In the genomic region with DNA sequence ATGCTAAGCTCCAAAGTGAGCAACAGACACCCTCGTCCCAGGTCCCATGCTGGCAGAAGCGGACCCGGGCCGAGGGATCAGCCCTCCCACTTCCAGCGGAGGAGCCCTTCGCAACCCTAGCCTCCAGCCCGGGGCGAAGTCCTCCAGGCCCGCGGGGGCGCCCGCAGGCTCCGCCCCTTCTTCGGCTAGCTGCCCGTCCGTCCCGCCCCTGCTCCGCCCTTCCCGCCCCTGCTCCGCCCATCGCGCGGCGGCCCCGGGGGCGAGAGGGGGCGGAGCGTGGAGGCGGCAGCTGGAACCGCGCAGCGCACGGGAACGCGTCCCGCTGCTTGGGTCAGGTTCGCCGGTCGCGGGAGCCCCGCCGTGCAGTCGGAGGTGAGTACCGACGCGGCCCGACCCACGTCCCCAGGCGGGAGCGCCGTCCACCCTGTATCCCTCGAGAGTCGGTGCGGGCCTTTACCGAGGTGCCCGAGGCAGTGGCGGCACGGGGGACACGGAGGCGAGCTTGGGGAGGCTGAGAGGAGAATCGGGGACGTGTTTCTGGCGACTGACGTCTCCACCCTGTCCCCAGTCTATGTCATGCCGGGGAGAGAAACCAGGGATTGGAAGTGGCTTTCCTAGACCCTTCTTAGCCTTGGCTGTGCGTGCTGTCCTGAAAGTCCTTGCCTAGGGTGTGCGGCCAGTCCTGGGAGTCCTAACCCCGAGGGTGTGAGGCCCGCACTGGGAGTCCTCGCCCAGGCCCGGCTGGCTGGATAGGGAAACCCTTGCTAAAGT, we compare ENCODE assay signal across 8 cellular contexts. TPM values are rescaled to one million over a fixed set of nuclear protein-coding genes. Genes with fewer than 3 reads are reported as not detected.
A peak's percentile ranks its signal among the peaks of the same experiment; 100 is the strongest.
DNase-seq lines count a peak whose midpoint lies in the region; ATAC-seq, FAIRE-seq and TF ChIP-seq lines count a peak whose summit lies in the region.

Gene ACO1 (plus strand): TSS at position 280 of the 771 bp plus-strand sequence. CDS start 20,864 bp downstream, outside the sequence.

- POLR2A ChIA-PET in activated B cell treated with CpG ODN at 0.5 μM for 24 hours (lab: Charles Lee): interaction anchor here (0.5 to 3.7 kb wide), 8 partner anchors 16 to 843 kb away, joined by 3 to 19 read pairs (median 5); partner anchors contain the start of genes NDUFB6, RIGI, SMIM27 and TOPORS

- 0 to 4% (median 1%) methylated on average over 25 to 71 of the region's 71 CpGs for WGBS in spleen, 5 donors

- no peaks in the 10 kb centered on the region for H3K9me3 Mint-ChIP-seq in activated B cell treated with CpG ODN at 0.5 μM for 24 hours

- H3K36me3 ChIP-seq in bronchial epithelial cell (ENCODE audit: control insufficient read depth, insufficient read depth, low read length): no peaks in the 10 kb centered on the region
- no peaks in the 10 kb centered on the region for H3K36me3 ChIP-seq in spleen

- FAIRE-seq in bronchial epithelial cell (lab: Jason Lieb, UNC): no peak

- H3K27me3 ChIP-seq in bronchial epithelial cell (ENCODE audit: control insufficient read depth, insufficient read depth, low read length): no peaks in the 10 kb centered on the region
- peaks cover 0 to 29% (median 0%) of the 10 kb centered on the region in 7 donors for H3K27me3 ChIP-seq in spleen (replicated peaks in 1 of 7)

- H3K4me1 Mint-ChIP-seq in activated B cell treated with CpG ODN at 0.5 μM for 24 hours: peaks cover 11% of the 10 kb centered on the region

- TF ChIP-seq CTCF in activated B cell treated with CpG ODN at 0.5 μM for 24 hours (IDR thresholded peaks at IDR 0.05) (no peak), bronchial epithelial cell (IDR thresholded peaks at IDR 0.05; ENCODE audit: insufficient read depth, low read length, severe bottlenecking) (no peak), spleen (IDR thresholded peaks at IDR 0.05 in 8 of 11, conservative IDR thresholded peaks at IDR 0.05 in 3 of 11) (peak in 4 of 11 experiments; percentile 18 to 39 (median 22))

- peak within 1 kb of the TSS; percentile 89 for H3K4me3 ChIP-seq in bronchial epithelial cell (ENCODE audit: low read depth, low read length)
- H3K4me3 ChIP-seq in spleen: peak within 1 kb of the TSS; percentile 67 to 95 (median 80)

- no peaks in the 10 kb centered on the region for H3K9me3 ChIP-seq in spleen

- no peaks in the 10 kb centered on the region for H3K36me3 Mint-ChIP-seq in activated B cell treated with CpG ODN at 0.5 μM for 24 hours (ENCODE audit: low read depth)

- peak in 1 of 3 donors; percentile 49 for TF ChIP-seq POLR2A in spleen (IDR thresholded peaks at IDR 0.05)

- CTCF ChIA-PET in activated B cell treated with CpG ODN at 0.5 μM for 24 hours (lab: Charles Lee): interaction anchor here (0.6 to 4.0 kb wide), 5 partner anchors 48 to 199 kb away, joined by 3 to 42 read pairs (median 16); partner anchors contain the start of gene NDUFB6

- peaks cover 21% of the 10 kb centered on the region for H3K27me3 Mint-ChIP-seq in activated B cell treated with CpG ODN at 0.5 μM for 24 hours

- peak within 1 kb of the TSS; percentile 75 to 89 (median 86) for H3K27ac ChIP-seq in spleen

- intact Hi-C loops in activated B cell treated with CpG ODN at 0.5 μM for 24 hours (cut with micrococcal nuclease): loop anchor here (1.0 kb wide), 4 partner anchors 142 to 617 kb away; partner anchors contain the start of genes APTX, NDUFB6 and RIGI
- intact Hi-C loops in spleen (cut with DNase I; ENCODE audit: low total_unique reads): no loop called here

- H3K4me1 ChIP-seq in spleen: peaks cover 10 to 55% (median 30%) of the 10 kb centered on the region in 6 donors

- H3K4me3 Mint-ChIP-seq in activated B cell treated with CpG ODN at 0.5 μM for 24 hours: peak within 1 kb of the TSS; percentile 86

- in situ Hi-C loops in ACHN (cut with HindIII; ENCODE audit: low pct_ligation_motif_present, low pct_unique_long_range_greater_than_20kb, low sequenced_read_pairs): no loop called here

- peak within 1 kb of the TSS; percentile 46 for H3K27ac Mint-ChIP-seq in activated B cell treated with CpG ODN at 0.5 μM for 24 hours

- DNase-seq in ACHN (peak; percentile 88), NCI-H2171 (lab: John Stamatoyannopoulos, UW) (peak; percentile 43), activated B cell treated with CpG ODN at 0.5 μM for 24 hours (peak; percentile 92), bronchial epithelial cell (ENCODE audit: low read depth) (peak; percentile 46), inferior parietal cortex (ENCODE audit: extremely low spot score) (peak; percentile 83), spleen (peak; percentile 96)

- peak; percentile 92 for ATAC-seq in GM18520 (IDR thresholded peaks at IDR 0.05; ENCODE audit: unreplicated experiment)
- ATAC-seq in HG03060 (IDR thresholded peaks at IDR 0.05; ENCODE audit: low read depth, unreplicated experiment): peak; percentile 87
- peak; percentile 98 for ATAC-seq in activated B cell treated with CpG ODN at 0.5 μM for 24 hours (ENCODE audit: low read depth)

RNA-seq across cellular contexts. Expression of gene ACO1, which starts in this region (rescaled TPM):
- 10.3 and 10.4 TPM in 2 replicates for total RNA-seq in activated B cell treated with CpG ODN at 0.5 μM for 24 hours
- total RNA-seq in bronchial epithelial cell: 11.8 and 12.9 TPM in 2 replicates
- 10 to 100 TPM; 16.7 to 20.7 (median 18.8) TPM for total RNA-seq in spleen
- polyA plus RNA-seq in spleen: 1 to 10 TPM; 3.8 to 8.8 (median 5.6) TPM

Comparison
In these comparisons a context has a peak if more than half of its experiments do, and no peak if none do; other contexts are left out.
1. Peak in every context shown above with its lines: DNase-seq, ATAC-seq, H3K4me3 ChIP-seq and H3K27ac ChIP-seq.
2. DNase-seq: peak in every context shown above with its lines; median percentile 96 in spleen; 92 in activated B cell treated with CpG ODN at 0.5 μM for 24 hours; 88 in ACHN; 83 in inferior parietal cortex; 46 in bronchial epithelial cell; 43 in NCI-H2171.